In the genomic region with DNA sequence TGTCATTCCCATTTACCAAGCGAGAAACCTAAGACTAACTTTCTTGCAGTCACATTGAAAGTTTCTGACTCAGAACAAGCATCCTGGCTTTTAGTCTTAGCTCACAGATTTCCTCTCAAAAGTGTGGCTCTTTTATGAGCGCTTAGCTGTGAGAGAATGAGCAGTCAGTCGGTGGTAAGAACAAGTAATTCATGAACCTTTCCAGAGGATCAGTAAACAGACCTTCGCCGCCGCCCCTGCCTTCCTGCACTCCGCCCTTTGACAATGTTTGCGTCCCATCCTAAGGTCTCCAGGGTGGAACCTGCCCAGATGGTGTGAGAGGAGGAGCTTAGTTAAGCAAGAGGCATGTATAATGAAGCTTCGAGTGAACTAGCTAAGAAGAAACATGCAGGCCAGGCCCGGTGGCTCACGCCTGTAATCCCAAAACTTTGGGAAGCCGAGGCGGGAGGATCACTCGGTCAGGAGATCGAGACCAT, we compare ENCODE assay signal across 8 cellular contexts.
DNase-seq lines count a peak whose midpoint lies in the region; ATAC-seq and TF ChIP-seq lines count a peak whose summit lies in the region.

No MANE protein-coding gene starts in this region.

- no peak for TF ChIP-seq POLR2A in GM18505 (IDR thresholded peaks at IDR 0.05; ENCODE audit: borderline replicate concordance, extremely low read depth, insufficient read depth, insufficient read length)

- no peaks in the 10 kb centered on the region for H3K9me2 ChIP-seq in GM23248 (ENCODE audit: insufficient read depth)

- no peak overlapping the region for H2AFZ ChIP-seq in GM23248

- in situ Hi-C loops in GM23248 (cut with MboI): no loop called here

- H3F3A ChIP-seq in GM23248 (ENCODE audit: insufficient read depth): no peaks in the 10 kb centered on the region

- DNase-seq in NCI-H2171 (lab: John Stamatoyannopoulos, UW): peak; percentile 67
- no peak for DNase-seq in ascending aorta (ENCODE audit: low spot score in 2 of 2)
- DNase-seq in NCI-H2081 treated with DMSO at 0.1 percent for 48 hours (lab: John Stamatoyannopoulos, UW): no peak
- DNase-seq in GM23248: no peak

- H4K20me1 ChIP-seq in GM23248 (ENCODE audit: insufficient read depth): no peaks in the 10 kb centered on the region

- no peak for TF ChIP-seq CTCF in ascending aorta (IDR thresholded peaks at IDR 0.05)

- 80 to 81% methylated on average over 14 to 15 of the region's 15 CpGs for WGBS in GM23248 (ENCODE audit: low coverage in 1 of 2, low lambda C conversion rate in 2 of 2, missing lambda C conversion rate in 2 of 2), 2 experiments

- H3K4me1 ChIP-seq in mucosa of rectum (ENCODE audit: control insufficient read depth in 2 of 2, insufficient read depth in 2 of 2, low read length in 2 of 2): peaks cover 7 to 9% of the 10 kb centered on the region in 2 donors
- H3K4me1 ChIP-seq in ascending aorta: no peaks in the 10 kb centered on the region
- H3K4me1 ChIP-seq in GM23248 (ENCODE audit: insufficient read depth): no peaks in the 10 kb centered on the region

- intact Hi-C loops in ascending aorta (cut with DNase I): no loop called here

- H3K79me2 ChIP-seq in GM23248 (ENCODE audit: insufficient read depth): no peaks in the 10 kb centered on the region

- H3K4me3 ChIP-seq in mucosa of rectum (ENCODE audit: low read length in 2 of 2) (no peak overlapping the region), ascending aorta (no peak overlapping the region), GM23248 (no peak overlapping the region)

- ATAC-seq in GM18505 (IDR thresholded peaks at IDR 0.05; ENCODE audit: unreplicated experiment): peak; percentile 71
- peak; percentile 79 for ATAC-seq in GM21515 (IDR thresholded peaks at IDR 0.05; ENCODE audit: unreplicated experiment)
- no peak for ATAC-seq in GM19467 (IDR thresholded peaks at IDR 0.05; ENCODE audit: unreplicated experiment)

- no peak overlapping the region for H3K4me2 ChIP-seq in GM23248 (ENCODE audit: unreplicated experiment)

- H3K9me3 ChIP-seq in mucosa of rectum (ENCODE audit: control insufficient read depth in 2 of 2, low read length in 2 of 2) (no peaks in the 10 kb centered on the region), ascending aorta (no peaks in the 10 kb centered on the region), GM23248 (ENCODE audit: low read depth) (no peaks in the 10 kb centered on the region)

- H3K27me3 ChIP-seq in mucosa of rectum (ENCODE audit: control insufficient read depth in 2 of 2, insufficient read depth in 2 of 2, low read length in 2 of 2): no peaks in the 10 kb centered on the region
- no peaks in the 10 kb centered on the region for H3K27me3 ChIP-seq in ascending aorta
- H3K27me3 ChIP-seq in GM23248 (replicated peaks; ENCODE audit: insufficient read depth): no peaks in the 10 kb centered on the region

- H3K9ac ChIP-seq in mucosa of rectum (ENCODE audit: low read depth in 1 of 2, low read length in 2 of 2) (peak overlapping the region in 1 of 2 donors; percentile 33), GM23248 (no peak overlapping the region)

- H3K36me3 ChIP-seq in mucosa of rectum (ENCODE audit: control insufficient read depth in 2 of 2, insufficient read depth in 2 of 2, low read length in 2 of 2): no peaks in the 10 kb centered on the region
- H3K36me3 ChIP-seq in ascending aorta: no peaks in the 10 kb centered on the region
- H3K36me3 ChIP-seq in GM23248 (ENCODE audit: low read depth): no peaks in the 10 kb centered on the region

- H3K27ac ChIP-seq in mucosa of rectum (ENCODE audit: low read depth in 2 of 2, low read length in 2 of 2) (peak overlapping the region; percentile 74 to 90), ascending aorta (no peak overlapping the region), GM23248 (no peak overlapping the region)

Comparison
In these comparisons a context has a peak if more than half of its experiments do, and no peak if none do; other contexts are left out.
1. H3K27ac ChIP-seq: peak in mucosa of rectum (2 of 2); none in ascending aorta (0 of 2) and GM23248 (single experiment).